In the genomic region with DNA sequence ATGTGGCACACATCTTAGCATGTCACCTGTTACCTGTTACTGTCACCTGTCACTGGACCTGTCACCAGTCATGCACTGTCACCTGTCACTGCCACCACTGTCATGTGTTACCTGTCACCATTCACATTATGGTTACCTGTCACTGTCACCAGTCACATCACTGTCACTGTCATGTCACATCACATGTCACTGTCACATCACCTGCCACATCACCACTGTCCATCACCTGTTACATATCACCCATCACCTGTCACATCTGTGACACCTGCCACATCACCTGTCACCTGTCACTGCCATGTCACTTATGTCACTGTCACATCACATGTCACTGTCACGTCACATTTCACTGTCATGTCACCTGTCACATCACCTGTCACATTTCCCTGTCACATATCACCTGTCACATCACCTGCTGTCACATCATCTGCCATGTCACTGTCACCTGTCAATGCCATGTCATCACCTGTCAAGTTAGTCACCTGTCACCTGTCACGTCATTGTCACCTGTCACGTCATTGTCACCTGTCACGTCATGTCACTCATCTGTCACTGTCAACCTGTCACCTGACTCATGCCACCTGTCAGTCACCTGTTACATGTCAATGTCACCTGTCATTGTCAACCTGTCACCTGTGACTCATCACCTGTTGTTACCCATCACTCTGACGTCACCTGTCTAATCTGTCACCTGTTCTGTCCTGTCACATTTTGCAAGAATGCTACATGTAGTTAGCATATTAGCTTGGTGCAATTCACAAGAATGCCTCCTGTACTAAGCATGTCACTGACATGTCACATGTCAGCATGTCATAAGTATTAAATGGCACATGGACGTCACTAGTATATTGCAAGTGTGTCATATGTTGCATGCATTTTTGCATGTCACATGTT, we compare ENCODE assay signal across 31 cellular contexts. TPM values are rescaled to one million over a fixed set of nuclear protein-coding genes. Genes with fewer than 3 reads are reported as not detected.
DNase-seq lines count a peak whose midpoint lies in the region; ATAC-seq and TF ChIP-seq lines count a peak whose summit lies in the region.
"Had no signal": no experiment of that assay in that cellular context is flagged by ENCODE, and none has a peak within 500 bp of the region (broad histone marks: within the 10 kb centered on the region; RNA-seq: fewer than 3 reads in every experiment).

No MANE protein-coding gene starts in this region.

- H3K4me3 ChIP-seq in fibroblast of the aortic adventitia (ENCODE audit: low read depth, low read length) (no peak overlapping the region), upper lobe of right lung (no peak overlapping the region)
- H3K4me3 ChIP-seq: coronary artery, lung, sigmoid colon, uterus had no signal

- no peaks in the 10 kb centered on the region for H3K9me3 ChIP-seq in upper lobe of right lung
- H3K9me3 ChIP-seq: sigmoid colon, uterus had no signal

- peak; percentile 2 for DNase-seq in NCI-H146 (lab: John Stamatoyannopoulos, UW)
- DNase-seq in NCI-H146 treated with DMSO at 0.1 percent for 48 hours (lab: John Stamatoyannopoulos, UW; ENCODE audit: unreplicated experiment): no peak
- peak; percentile 25 for DNase-seq in astrocyte of the hippocampus (ENCODE audit: low read depth, low spot score)
- peak; percentile 31 for DNase-seq in fibroblast of the aortic adventitia (ENCODE audit: low read depth)
- peak; percentile 3 for DNase-seq in upper lobe of right lung
- no peak for DNase-seq in activated CD8-positive, alpha-beta memory T cell treated with anti-CD3 and anti-CD28 coated beads, Interleukin-2, amount 50 U/mL, for 48 hours
- DNase-seq in activated CD8-positive, alpha-beta T cell treated with anti-CD3 and anti-CD28 coated beads for 36 hours: no peak
- DNase-seq in NAMALWA (ENCODE audit: low spot score): no peak
- DNase-seq: 8988T; activated CD4-positive, alpha-beta T cell treated with anti-CD3 and anti-CD28 coated beads for 48 hours; activated naive CD4-positive, alpha-beta T cell treated with Interleukin-2 at 50 U/mL for 16 hours; activated T-cell treated with anti-CD3 and anti-CD28 coated beads, Interleukin-2, amount 50 U/mL, for 48 hours; amniotic stem cell; CD4-positive, alpha-beta T cell; DMS 273 treated with DMSO at 0.1 percent for 48 hours; effector memory CD4-positive, alpha-beta T cell; foreskin melanocyte; NCI-H1048; NCI-H187; NCI-H524 treated with DMSO at 0.1 percent for 48 hours; PC-3; Right ventricle myocardium superior; sigmoid colon; stimulated activated CD4-positive, alpha-beta T cell treated with anti-CD3 and anti-CD28 coated beads, Interleukin-4, amount 100 ng/mL, for 4 hours; T-helper 9 cell; uterus; WERI-Rb-1 had no signal

- intact Hi-C loops in upper lobe of right lung (cut with DNase I): no loop called here
- intact Hi-C loops in activated CD8-positive, alpha-beta T cell treated with anti-CD3 and anti-CD28 coated beads for 36 hours (cut with micrococcal nuclease): no loop called here

- ATAC-seq in upper lobe of right lung: no peak
- ATAC-seq in activated CD8-positive, alpha-beta T cell treated with anti-CD3 and anti-CD28 coated beads for 36 hours: no peak
- ATAC-seq: esophagus mucosa; PC-3; stimulated activated memory B cell treated with anti-CD40 and anti-IgM and Interleukin-4, amounts not matched to agents 10 μg/mL and 1 μg/mL and 100 μg/mL, for 72 hours had no signal

- H3K36me3 Mint-ChIP-seq in activated CD8-positive, alpha-beta T cell treated with anti-CD3 and anti-CD28 coated beads for 36 hours (ENCODE audit: low read depth): no peaks in the 10 kb centered on the region

- POLR2A ChIA-PET in activated CD8-positive, alpha-beta T cell treated with anti-CD3 and anti-CD28 coated beads for 36 hours (lab: Charles Lee): no interaction called here

- no peaks in the 10 kb centered on the region for H3K27me3 ChIP-seq in upper lobe of right lung
- H3K27me3 ChIP-seq: sigmoid colon, uterus had no signal

- H3K4me3 Mint-ChIP-seq in activated CD8-positive, alpha-beta T cell treated with anti-CD3 and anti-CD28 coated beads for 36 hours: no peak overlapping the region
- H3K4me3 Mint-ChIP-seq: CD4-positive, alpha-beta T cell; stimulated activated memory B cell treated with anti-CD40 and anti-IgM and Interleukin-4, amounts not matched to agents 10 μg/mL and 1 μg/mL and 100 μg/mL, for 72 hours had no signal

- no peak overlapping the region for H3K27ac Mint-ChIP-seq in activated CD8-positive, alpha-beta T cell treated with anti-CD3 and anti-CD28 coated beads for 36 hours
- H3K27ac Mint-ChIP-seq: CD4-positive, alpha-beta T cell; stimulated activated memory B cell treated with anti-CD40 and anti-IgM and Interleukin-4, amounts not matched to agents 10 μg/mL and 1 μg/mL and 100 μg/mL, for 72 hours had no signal

- no peak overlapping the region for H3K27ac ChIP-seq in upper lobe of right lung
- H3K27ac ChIP-seq: coronary artery, sigmoid colon, uterus, WERI-Rb-1 had no signal

- peaks cover 11% of the 10 kb centered on the region for H3K4me1 Mint-ChIP-seq in activated CD8-positive, alpha-beta T cell treated with anti-CD3 and anti-CD28 coated beads for 36 hours (ENCODE audit: low read depth)
- H3K4me1 Mint-ChIP-seq: stimulated activated memory B cell treated with anti-CD40 and anti-IgM and Interleukin-4, amounts not matched to agents 10 μg/mL and 1 μg/mL and 100 μg/mL, for 72 hours had no signal

- H3K9me3 Mint-ChIP-seq in activated CD8-positive, alpha-beta T cell treated with anti-CD3 and anti-CD28 coated beads for 36 hours: peaks cover 8% of the 10 kb centered on the region
- H3K9me3 Mint-ChIP-seq: CD4-positive, alpha-beta T cell had no signal

- TF ChIP-seq CTCF in fibroblast of the aortic adventitia (IDR thresholded peaks at IDR 0.05; ENCODE audit: insufficient read depth, low read length) (no peak), upper lobe of right lung (IDR thresholded peaks at IDR 0.05) (no peak)
- no peak for TF ChIP-seq CTCF in activated CD8-positive, alpha-beta T cell treated with anti-CD3 and anti-CD28 coated beads for 36 hours (IDR thresholded peaks at IDR 0.05)

- CTCF ChIA-PET in activated CD8-positive, alpha-beta T cell treated with anti-CD3 and anti-CD28 coated beads for 36 hours (lab: Charles Lee): no interaction called here

- no peaks in the 10 kb centered on the region for H3K27me3 Mint-ChIP-seq in activated CD8-positive, alpha-beta T cell treated with anti-CD3 and anti-CD28 coated beads for 36 hours
- H3K27me3 Mint-ChIP-seq: CD4-positive, alpha-beta T cell; stimulated activated memory B cell treated with anti-CD40 and anti-IgM and Interleukin-4, amounts not matched to agents 10 μg/mL and 1 μg/mL and 100 μg/mL, for 72 hours had no signal

- H3K36me3 ChIP-seq in upper lobe of right lung: no peaks in the 10 kb centered on the region
- H3K36me3 ChIP-seq: sigmoid colon, uterus, WERI-Rb-1 had no signal

- H3K4me1 ChIP-seq in upper lobe of right lung: no peaks in the 10 kb centered on the region
- H3K4me1 ChIP-seq: uterus had no signal

RNA-seq across cellular contexts. Expression of gene TESC, which starts 29.0 kb away (rescaled TPM):
- total RNA-seq in fibroblast of the aortic adventitia (ENCODE audit: low replicate concordance) (not detected in 2 replicates), upper lobe of right lung (10.3 TPM)
- 10 to 100 TPM; 41.7 to 46.8 TPM for total RNA-seq in activated CD8-positive, alpha-beta T cell treated with anti-CD3 and anti-CD28 coated beads for 36 hours

Comparison
In these comparisons a context has a peak if more than half of its experiments do, and no peak if none do; other contexts are left out.
1. DNase-seq: peak in NCI-H146 (single experiment), astrocyte of the hippocampus (single experiment), fibroblast of the aortic adventitia (single experiment) and upper lobe of right lung (single experiment); none in NCI-H146 treated with DMSO at 0.1 percent for 48 hours (single experiment), activated CD8-positive, alpha-beta memory T cell treated with anti-CD3 and anti-CD28 coated beads, Interleukin-2, amount 50 U/mL, for 48 hours (single experiment), activated CD8-positive, alpha-beta T cell treated with anti-CD3 and anti-CD28 coated beads for 36 hours (single experiment) and NAMALWA (single experiment).
2. RNA of gene TESC, which starts 29.0 kb away (total RNA-seq): 41.7 to 46.8 TPM in activated CD8-positive, alpha-beta T cell treated with anti-CD3 and anti-CD28 coated beads for 36 hours and 10.3 TPM in upper lobe of right lung (single experiment); not detected in fibroblast of the aortic adventitia; every median in the first group is over 10 times any median in the second.